In genomic region chr7:44401692-44402091, GRCh38 we compare ENCODE assay signal across 26 cellular contexts.
"Had no signal": no experiment of that assay in that cellular context is flagged by ENCODE, and none has a peak within 500 bp of the region (broad histone marks: within the 10 kb centered on the region; RNA-seq: fewer than 3 reads in every experiment).

No MANE protein-coding gene starts in this region.

- ATAC-seq: effector memory CD8-positive, alpha-beta T cell; gastrocnemius medialis; left lobe of liver; mucosa of descending colon; natural killer cell treated with Interleukin-12 subunit alpha and Interleukin-12 subunit beta and Interleukin-15 and Interleukin-18, amount 100 ng/mL, for 72 hours; pancreas; right lobe of liver; stimulated activated effector memory CD8-positive, alpha-beta T cell treated with anti-CD3 and anti-CD28 coated beads, Interleukin-12 subunit alpha, Interleukin-12 subunit beta, amount 100 ng/mL, for 72 hours had no signal

- FAIRE-seq: colon, kidney, pancreas had no signal

- H3K4me3 Mint-ChIP-seq: effector memory CD8-positive, alpha-beta T cell; memory B cell; mesothelial cell of epicardium; naive B cell; natural killer cell treated with Interleukin-12 subunit alpha and Interleukin-12 subunit beta and Interleukin-15 and Interleukin-18, amount 100 ng/mL, for 72 hours; neural crest cell; stimulated activated effector memory CD8-positive, alpha-beta T cell treated with anti-CD3 and anti-CD28 coated beads, Interleukin-12 subunit alpha, Interleukin-12 subunit beta, amount 100 ng/mL, for 72 hours had no signal

- H3K27ac ChIP-seq: gastrocnemius medialis, neutrophil, pancreas, right lobe of liver, stomach, thyroid gland had no signal

- H3K4me1 Mint-ChIP-seq: mesothelial cell of epicardium had no signal

- H3K27me3 ChIP-seq: gastrocnemius medialis, neutrophil, pancreas, right lobe of liver, stomach, thyroid gland had no signal

- H3K4me1 ChIP-seq: pancreas, right lobe of liver, thyroid gland had no signal

- H3K9me3 ChIP-seq: gastrocnemius medialis, mucosa of descending colon, neutrophil, pancreas, right lobe of liver, stomach, thyroid gland had no signal

- H3K4me3 ChIP-seq: gastrocnemius medialis, lung, mucosa of descending colon, pancreas, right lobe of liver, smooth muscle cell, stomach, thyroid gland had no signal

- DNase-seq: dermis blood vessel endothelial cell; effector memory CD8-positive, alpha-beta T cell; foreskin fibroblast; gastrocnemius medialis; kidney; mucosa of descending colon; naive B cell; pancreas; retina; right lobe of liver; stimulated activated CD4-positive, alpha-beta T cell treated with anti-CD3 and anti-CD28 coated beads, Interleukin-12 subunit alpha, Interleukin-12 subunit beta, amount 100 ng/mL, for 4 hours; stimulated activated CD4-positive, alpha-beta T cell treated with anti-CD3 and anti-CD28 coated beads, Interleukin-1b, Interleukin-23, amount 100 ng/mL, for 48 hours; stimulated activated CD4-positive, alpha-beta T cell treated with anti-CD3 and anti-CD28 coated beads, Interleukin-4, amount 100 ng/mL, for 24 hours; stimulated activated naive CD4-positive, alpha-beta T cell treated with Interleukin-2 at 50 U/mL for 16 hours; stomach; thyroid gland had no signal

- H3K9me3 Mint-ChIP-seq: effector memory CD8-positive, alpha-beta T cell; memory B cell; mesothelial cell of epicardium; naive B cell; natural killer cell treated with Interleukin-12 subunit alpha and Interleukin-12 subunit beta and Interleukin-15 and Interleukin-18, amount 100 ng/mL, for 72 hours; neural crest cell; stimulated activated effector memory CD8-positive, alpha-beta T cell treated with anti-CD3 and anti-CD28 coated beads, Interleukin-12 subunit alpha, Interleukin-12 subunit beta, amount 100 ng/mL, for 72 hours had no signal

- H3K27me3 Mint-ChIP-seq: effector memory CD8-positive, alpha-beta T cell; memory B cell; naive B cell; natural killer cell treated with Interleukin-12 subunit alpha and Interleukin-12 subunit beta and Interleukin-15 and Interleukin-18, amount 100 ng/mL, for 72 hours had no signal

- H3K4me2 ChIP-seq: smooth muscle cell had no signal

- H3K27ac Mint-ChIP-seq: effector memory CD8-positive, alpha-beta T cell; memory B cell; mesothelial cell of epicardium; natural killer cell treated with Interleukin-12 subunit alpha and Interleukin-12 subunit beta and Interleukin-15 and Interleukin-18, amount 100 ng/mL, for 72 hours had no signal
